ENCODE assay signal across 8 cellular contexts in genomic region chr5:77844408-77845272, GRCh38.
DNase-seq lines count a peak whose midpoint lies in the region; ATAC-seq and TF ChIP-seq lines count a peak whose summit lies in the region.

No MANE protein-coding gene starts in this region.

- ATAC-seq in CD4-positive, CD25-positive, alpha-beta regulatory T cell (ENCODE audit: low read depth in 2 of 2): no peak
- ATAC-seq in GM18505 (IDR thresholded peaks at IDR 0.05; ENCODE audit: unreplicated experiment): no peak

- peaks cover 0 to 4% (median 0%) of the 10 kb centered on the region in 7 donors for H3K9me3 Mint-ChIP-seq in CD4-positive, CD25-positive, alpha-beta regulatory T cell

- H3K4me1 Mint-ChIP-seq in CD4-positive, CD25-positive, alpha-beta regulatory T cell: peaks cover 0 to 10% (median 5%) of the 10 kb centered on the region in 4 donors

- peak overlapping the region in 3 of 4 donors; percentile 71 to 92 (median 73) for H3K4me3 Mint-ChIP-seq in CD4-positive, CD25-positive, alpha-beta regulatory T cell

- peaks cover 41% of the 10 kb centered on the region for H3K27me3 ChIP-seq in CD4-positive, CD25-positive, alpha-beta regulatory T cell (ENCODE audit: control insufficient read depth, insufficient read depth, low read length)
- peaks cover 4% of the 10 kb centered on the region for H3K27me3 ChIP-seq in osteoblast (ENCODE audit: insufficient read depth, low read length)

- H3K36me3 Mint-ChIP-seq in CD4-positive, CD25-positive, alpha-beta regulatory T cell: no peaks in the 10 kb centered on the region

- no peaks in the 10 kb centered on the region for H3K9me3 ChIP-seq in CD4-positive, CD25-positive, alpha-beta regulatory T cell (ENCODE audit: control insufficient read depth in 2 of 2, low read length in 2 of 2)
- no peaks in the 10 kb centered on the region for H3K9me3 ChIP-seq in osteoblast (ENCODE audit: low read depth, low read length)

- H3K27me3 Mint-ChIP-seq in CD4-positive, CD25-positive, alpha-beta regulatory T cell: peaks cover 76% of the 10 kb centered on the region

- no peak for TF ChIP-seq POLR2A in GM18505 (IDR thresholded peaks at IDR 0.05; ENCODE audit: borderline replicate concordance, extremely low read depth, insufficient read depth, insufficient read length)

- H3K27ac ChIP-seq in CD4-positive, CD25-positive, alpha-beta regulatory T cell (ENCODE audit: insufficient read depth, low read length, poor library complexity, severe bottlenecking): no peak overlapping the region
- H3K27ac ChIP-seq in osteoblast (ENCODE audit: low read depth, low read length): no peak overlapping the region

- H3K4me1 ChIP-seq in CD4-positive, CD25-positive, alpha-beta regulatory T cell (ENCODE audit: control insufficient read depth, insufficient read depth, low read length, poor library complexity, severe bottlenecking): peaks cover 11% of the 10 kb centered on the region
- H3K4me1 ChIP-seq in osteoblast (ENCODE audit: insufficient read depth, low read length): no peaks in the 10 kb centered on the region

- H3K4me2 ChIP-seq in osteoblast (ENCODE audit: insufficient read depth, low read length): peak overlapping the region; percentile 88

- DNase-seq in CD4-positive, CD25-positive, alpha-beta regulatory T cell: no peak
- peak; percentile 59 for DNase-seq in NCI-H748 treated with DMSO at 0.1 percent for 48 hours (lab: John Stamatoyannopoulos, UW)
- DNase-seq in fibroblast of villous mesenchyme (ENCODE audit: low read depth): peak; percentile 12
- no peak for DNase-seq in osteoblast (ENCODE audit: insufficient read length, low spot score, missing footprints)
- no peak for DNase-seq in HT-29 (ENCODE audit: low spot score)
- no peak for DNase-seq in COR-L47 (lab: John Stamatoyannopoulos, UW)
- no peak for DNase-seq in 8988T

- H4K20me1 ChIP-seq in osteoblast (ENCODE audit: insufficient read depth, low read length): no peaks in the 10 kb centered on the region

- H3K4me3 ChIP-seq in CD4-positive, CD25-positive, alpha-beta regulatory T cell (ENCODE audit: low read depth, low read length): peak overlapping the region; percentile 41
- H3K4me3 ChIP-seq in fibroblast of villous mesenchyme (ENCODE audit: low read depth, low read length) (peak overlapping the region; percentile 52), osteoblast (ENCODE audit: insufficient read depth, low read length) (peak overlapping the region; percentile 66)

- TF ChIP-seq CTCF in fibroblast of villous mesenchyme (IDR thresholded peaks at IDR 0.05; ENCODE audit: insufficient read depth, low read depth, low read length): peak; percentile 29
- no peak for TF ChIP-seq CTCF in osteoblast (IDR thresholded peaks at IDR 0.05; ENCODE audit: extremely low read depth, low read depth, low read length)

- H3K27ac Mint-ChIP-seq in CD4-positive, CD25-positive, alpha-beta regulatory T cell: no peak overlapping the region

- H2AFZ ChIP-seq in osteoblast (ENCODE audit: low read length): peak overlapping the region; percentile 83

- no peaks in the 10 kb centered on the region for H3K79me2 ChIP-seq in osteoblast (ENCODE audit: insufficient read depth, low read length)

- no peaks in the 10 kb centered on the region for H3K36me3 ChIP-seq in CD4-positive, CD25-positive, alpha-beta regulatory T cell (ENCODE audit: control insufficient read depth, insufficient read depth, low read length)
- H3K36me3 ChIP-seq in osteoblast (ENCODE audit: insufficient read depth, low read length): no peaks in the 10 kb centered on the region

Comparison
In these comparisons a context has a peak if more than half of its experiments do, and no peak if none do; other contexts are left out.
1. DNase-seq: peak in NCI-H748 treated with DMSO at 0.1 percent for 48 hours (single experiment) and fibroblast of villous mesenchyme (single experiment); none in CD4-positive, CD25-positive, alpha-beta regulatory T cell (0 of 3), osteoblast (single experiment), HT-29 (single experiment), COR-L47 (single experiment) and 8988T (single experiment).
2. Peak in every context shown above with its lines, with median percentiles within 50 percentile points of each other: H3K4me3 ChIP-seq.